Comparison of ENCODE assay signal across 8 cellular contexts in genomic region chr1:40314721-40315238, GRCh38. TPM values are rescaled to one million over a fixed set of nuclear protein-coding genes. Genes with fewer than 3 reads are reported as not detected.
DNase-seq lines count a peak whose midpoint lies in the region; ATAC-seq and TF ChIP-seq lines count a peak whose summit lies in the region.

No MANE protein-coding gene starts in this region.

- no peaks in the 10 kb centered on the region for H4K20me1 ChIP-seq in Loucy (ENCODE audit: insufficient read depth, low read length, poor library complexity, severe bottlenecking)

- no peak for DNase-seq in CD8-positive, alpha-beta memory T cell
- DNase-seq in dorsolateral prefrontal cortex (peak in 4 of 10 donors; percentile 34 to 66 (median 46)), trophoblast cell (no peak), sciatic nerve (ENCODE audit: low spot score) (no peak), SKM-1 (lab: John Stamatoyannopoulos, UW; ENCODE audit: unreplicated experiment) (no peak), COLO668 (lab: John Stamatoyannopoulos, UW; ENCODE audit: unreplicated experiment) (no peak)
- DNase-seq in stimulated activated CD4-positive, alpha-beta T cell treated with anti-CD3 and anti-CD28 coated beads, Interleukin-12 subunit alpha, Interleukin-12 subunit beta, amount 100 ng/mL, for 4 hours: no peak

- no peaks in the 10 kb centered on the region for H3K36me3 ChIP-seq in CD8-positive, alpha-beta memory T cell (ENCODE audit: insufficient read depth, low read length)
- H3K36me3 ChIP-seq in Loucy (ENCODE audit: insufficient read depth, low read length): no peaks in the 10 kb centered on the region
- H3K36me3 ChIP-seq in trophoblast cell (ENCODE audit: control insufficient read depth in 1 of 2, insufficient read depth in 2 of 2, low read length in 2 of 2): no peaks in the 10 kb centered on the region

- peak overlapping the region; percentile 94 for H2AFZ ChIP-seq in Loucy (ENCODE audit: low read length)
- peak overlapping the region; percentile 66 for H2AFZ ChIP-seq in trophoblast cell (ENCODE audit: insufficient read depth, low read length, poor library complexity)

- H3K27ac Mint-ChIP-seq in CD8-positive, alpha-beta memory T cell: peak overlapping the region in 6 of 8 donors; percentile 15 to 89 (median 70)

- H3K4ac ChIP-seq in trophoblast cell (ENCODE audit: low read depth, low read length): no peak overlapping the region

- H3K79me2 ChIP-seq in Loucy (ENCODE audit: insufficient read depth, low read length) (no peaks in the 10 kb centered on the region), trophoblast cell (ENCODE audit: control insufficient read depth, insufficient read depth, low read length, poor library complexity) (no peaks in the 10 kb centered on the region)

- CTCF ChIA-PET in CD8-positive, alpha-beta memory T cell (lab: Charles Lee): interaction anchor here (0.7 to 5.1 kb wide), 31 partner anchors 8 to 253 kb away, joined by 3 to 47 read pairs (median 5); partner anchors contain the start of genes SMAP2 and ZMPSTE24

- POLR2A ChIA-PET in CD8-positive, alpha-beta memory T cell (lab: Charles Lee): interaction anchor here (0.7 to 1.3 kb wide), 3 partner anchors 72 to 171 kb away, joined by 4 to 5 read pairs (median 4); no protein-coding TSS in a partner anchor

- peak overlapping the region; percentile 80 for H2BK12ac ChIP-seq in trophoblast cell (ENCODE audit: low read length)

- ATAC-seq in sciatic nerve: no peak

- no peak overlapping the region for H3K23ac ChIP-seq in trophoblast cell (ENCODE audit: low read length)

- no peaks in the 10 kb centered on the region for H3K9me3 Mint-ChIP-seq in CD8-positive, alpha-beta memory T cell

- no peaks in the 10 kb centered on the region for H3K9me2 ChIP-seq in Loucy (replicated peaks; ENCODE audit: low read depth, low read length)

- intact Hi-C loops in dorsolateral prefrontal cortex (cut with DNase I): loop anchor here (1.0 to 10.0 kb wide), 5 partner anchors 56 to 272 kb away; partner anchors contain the start of genes CAP1 (in 1 of the 2), PPT1 (in 1 of the 2), RLF (in 1 of the 2) and ZMPSTE24 (in 1 of the 2)
- intact Hi-C loops in sciatic nerve (cut with DNase I): loop anchor here (5.0 kb wide), 1 partner anchor 1707 kb away; no protein-coding TSS in a partner anchor

- no peak overlapping the region for H3K18ac ChIP-seq in trophoblast cell (ENCODE audit: low read length)

- H3K9me3 ChIP-seq in CD8-positive, alpha-beta memory T cell (ENCODE audit: low read length): no peaks in the 10 kb centered on the region
- no peaks in the 10 kb centered on the region for H3K9me3 ChIP-seq in Loucy (ENCODE audit: insufficient read depth, low read depth, low read length)
- peaks cover 2% of the 10 kb centered on the region for H3K9me3 ChIP-seq in trophoblast cell (ENCODE audit: insufficient read depth, low read depth, low read length)

- H3K27me3 ChIP-seq in CD8-positive, alpha-beta memory T cell (ENCODE audit: insufficient read depth, low read length, poor library complexity, severe bottlenecking): peaks cover 5% of the 10 kb centered on the region
- no peaks in the 10 kb centered on the region for H3K27me3 ChIP-seq in Loucy (ENCODE audit: insufficient read depth, low read length, poor library complexity, severe bottlenecking)
- H3K27me3 ChIP-seq in dorsolateral prefrontal cortex: peaks cover 0 to 30% (median 13%) of the 10 kb centered on the region in 45 donors
- H3K27me3 ChIP-seq in trophoblast cell (ENCODE audit: insufficient read depth, low read length): peaks cover 24% of the 10 kb centered on the region

- H4K12ac ChIP-seq in trophoblast cell (ENCODE audit: low read depth, low read length): peak overlapping the region; percentile 24

- H2AK5ac ChIP-seq in trophoblast cell (ENCODE audit: low read length): peak overlapping the region; percentile 56

- H3K14ac ChIP-seq in trophoblast cell (ENCODE audit: low read length): peak overlapping the region; percentile 53

- peaks cover 13 to 41% (median 23%) of the 10 kb centered on the region in 3 donors for H3K4me1 Mint-ChIP-seq in CD8-positive, alpha-beta memory T cell

- no peak overlapping the region for H2BK120ac ChIP-seq in trophoblast cell (ENCODE audit: insufficient read depth, low read length, poor library complexity)

- no peak overlapping the region for H2BK5ac ChIP-seq in trophoblast cell (ENCODE audit: low read depth, low read length, poor library complexity)

- H3K9ac ChIP-seq in Loucy (ENCODE audit: low read depth, low read length, poor library complexity, severe bottlenecking) (peak overlapping the region; percentile 69), trophoblast cell (ENCODE audit: low read length) (no peak overlapping the region)

- H3F3A ChIP-seq in Loucy (ENCODE audit: low read depth): no peaks in the 10 kb centered on the region

- H3K4me2 ChIP-seq in Loucy (ENCODE audit: low read depth, low read length, poor library complexity, severe bottlenecking) (peak overlapping the region; percentile 68), trophoblast cell (ENCODE audit: low read length) (peak overlapping the region; percentile 80)

- WGBS in trophoblast cell (ENCODE audit: extremely low coverage, insufficient coverage, insufficient read length): no CpG with 5 or more reads among the region's 13 CpGs

- TF ChIP-seq CTCF in Loucy (conservative IDR thresholded peaks at IDR 0.05; ENCODE audit: low read length) (no peak), dorsolateral prefrontal cortex (IDR thresholded peaks at IDR 0.05 in 54 of 56, conservative IDR thresholded peaks at IDR 0.05 in 2 of 56; ENCODE audit: low read depth in 1 of 56, partially characterized antibody in 56 of 56) (no peak)

- peak overlapping the region; percentile 84 to 93 (median 90) for H3K4me3 Mint-ChIP-seq in CD8-positive, alpha-beta memory T cell

- peak overlapping the region; percentile 19 for H4K91ac ChIP-seq in trophoblast cell (ENCODE audit: low read depth, low read length)

- peaks cover 11% of the 10 kb centered on the region for H3K79me1 ChIP-seq in trophoblast cell (ENCODE audit: low read length)

- peaks cover 7 to 18% of the 10 kb centered on the region in 2 donors for H3K27me3 Mint-ChIP-seq in CD8-positive, alpha-beta memory T cell

- no peak overlapping the region for H3K27ac ChIP-seq in CD8-positive, alpha-beta memory T cell (ENCODE audit: low read depth, low read length)
- H3K27ac ChIP-seq in dorsolateral prefrontal cortex: peak overlapping the region; percentile 72 to 100 (median 98)
- no peak overlapping the region for H3K27ac ChIP-seq in trophoblast cell (ENCODE audit: low read depth, low read length)

- H3K4me3 ChIP-seq in CD8-positive, alpha-beta memory T cell (ENCODE audit: low read length): no peak overlapping the region
- H3K4me3 ChIP-seq in Loucy (ENCODE audit: low read length, poor library complexity, severe bottlenecking) (peak overlapping the region; percentile 73), dorsolateral prefrontal cortex (peak overlapping the region in 58 of 59 donors; percentile 11 to 85 (median 66)), trophoblast cell (ENCODE audit: low read depth, low read length) (peak overlapping the region; percentile 25)

- no peaks in the 10 kb centered on the region for H3K36me3 Mint-ChIP-seq in CD8-positive, alpha-beta memory T cell

- peak overlapping the region; percentile 70 for H4K8ac ChIP-seq in trophoblast cell (ENCODE audit: low read depth, low read length)

- peaks cover 19% of the 10 kb centered on the region for H3K4me1 ChIP-seq in CD8-positive, alpha-beta memory T cell (ENCODE audit: insufficient read depth, low read length)
- H3K4me1 ChIP-seq in Loucy (ENCODE audit: insufficient read depth, low read length, poor library complexity, severe bottlenecking): peaks cover 26% of the 10 kb centered on the region
- H3K4me1 ChIP-seq in trophoblast cell (ENCODE audit: control insufficient read depth in 1 of 2, insufficient read depth in 2 of 2, low read length in 2 of 2): peaks cover 16 to 19% of the 10 kb centered on the region in 2 experiments

RNA-seq across cellular contexts. Expression of gene COL9A2, which starts 2.3 kb away (rescaled TPM):
- total RNA-seq in CD8-positive, alpha-beta memory T cell: 1 to 10 TPM; 4.4 to 5.5 TPM
- 0.68 TPM for polyA plus RNA-seq in CD8-positive, alpha-beta memory T cell
- total RNA-seq in dorsolateral prefrontal cortex (100 to 1,000 TPM in 2 of 120 experiments, 10 to 100 TPM in 118; 11.0 to 162 (median 38.4) TPM), sciatic nerve (3.9 TPM)
- 18.1 and 20.5 TPM in 2 replicates for polyA plus RNA-seq in trophoblast cell (2013)

RNA-seq across cellular contexts. Expression of gene ZMPSTE24, which starts 56.7 kb away (rescaled TPM):
- total RNA-seq in CD8-positive, alpha-beta memory T cell: 10 to 100 TPM; 51.0 to 53.7 TPM
- polyA plus RNA-seq in CD8-positive, alpha-beta memory T cell: 32.5 TPM
- total RNA-seq in dorsolateral prefrontal cortex (10 to 100 TPM; 20.8 to 36.8 (median 28.6) TPM), sciatic nerve (30.7 TPM)
- polyA plus RNA-seq in trophoblast cell (2013): 36.9 and 39.4 TPM in 2 replicates

RNA-seq across cellular contexts. Expression of gene SMAP2, which starts 58.7 kb away (rescaled TPM):
- total RNA-seq in CD8-positive, alpha-beta memory T cell: 100 to 1,000 TPM; 144 to 146 TPM
- 340 TPM for polyA plus RNA-seq in CD8-positive, alpha-beta memory T cell
- total RNA-seq in dorsolateral prefrontal cortex (100 to 1,000 TPM in 80 of 120 experiments, 10 to 100 TPM in 40; 58.5 to 148 (median 109) TPM), sciatic nerve (24.0 TPM)
- polyA plus RNA-seq in trophoblast cell (2013): 9.8 and 10.1 TPM in 2 replicates

Comparison
In these comparisons a context has a peak if more than half of its experiments do, and no peak if none do; other contexts are left out.
1. H3K27ac ChIP-seq: peak in dorsolateral prefrontal cortex (59 of 59); none in CD8-positive, alpha-beta memory T cell (single experiment) and trophoblast cell (single experiment).